8 cellular contexts compared by ENCODE assay signal in genomic region chr12:52879394-52880351, GRCh38. TPM values are rescaled to one million over a fixed set of nuclear protein-coding genes. Genes with fewer than 3 reads are reported as not detected.
DNase-seq lines count a peak whose midpoint lies in the region; ATAC-seq and TF ChIP-seq lines count a peak whose summit lies in the region.

No MANE protein-coding gene starts in this region.

- peak; percentile 65 for ATAC-seq in GM18909 (IDR thresholded peaks at IDR 0.05; ENCODE audit: poor library complexity, unreplicated experiment)
- ATAC-seq in SK-N-SH treated with all-trans-retinoic acid at 6 μM for 48 hours: peak; percentile 92

- H3K4me1 Mint-ChIP-seq in osteocyte (ENCODE audit: unreplicated experiment): peaks cover 36% of the 10 kb centered on the region

- H3K4me3 Mint-ChIP-seq in osteocyte (ENCODE audit: unreplicated experiment): peak overlapping the region; percentile 53

- no peaks in the 10 kb centered on the region for H3K36me3 Mint-ChIP-seq in osteocyte (ENCODE audit: unreplicated experiment)

- peak overlapping the region; percentile 69 for H3K27ac Mint-ChIP-seq in osteocyte (ENCODE audit: unreplicated experiment)

- peak overlapping the region; percentile 32 to 50 (median 48) for H3K27ac ChIP-seq in thyroid gland

- H3K36me3 ChIP-seq in thyroid gland: no peaks in the 10 kb centered on the region

- TF ChIP-seq POLR2A in thyroid gland (IDR thresholded peaks at IDR 0.05): no peak

- DNase-seq in 8988T (peak; percentile 84), NCI-H1092 treated with DMSO at 0.1 percent for 48 hours (lab: John Stamatoyannopoulos, UW) (peak; percentile 84), germinal center (ENCODE audit: low spot score) (peak; percentile 74), osteocyte (ENCODE audit: extremely low spot score, unreplicated experiment) (peak; percentile 90), thyroid gland (peak; percentile 79 to 81)
- DNase-seq in activated naive CD4-positive, alpha-beta T cell treated with anti-CD3 and anti-CD28 coated beads, Interleukin-2, amount 50 U/mL, for 16 hours: peak; percentile 77

- intact Hi-C loops in thyroid gland (cut with DNase I): loop anchor here (5.0 kb wide), 2 partner anchors 502 to 722 kb away; no protein-coding TSS in a partner anchor

- no peaks in the 10 kb centered on the region for H3K27me3 ChIP-seq in thyroid gland

- H3K4me3 ChIP-seq in thyroid gland (replicated peaks in 1 of 3): no peak overlapping the region

- WGBS in thyroid gland, 2 donors: 7 to 14% methylated on average over 13 to 21 of the region's 38 CpGs

- no peaks in the 10 kb centered on the region for H3K9me3 ChIP-seq in thyroid gland

- H3K9me3 Mint-ChIP-seq in osteocyte (ENCODE audit: unreplicated experiment): no peaks in the 10 kb centered on the region

- TF ChIP-seq CTCF in osteocyte (IDR thresholded peaks at IDR 0.05) (peak; percentile 73), thyroid gland (IDR thresholded peaks at IDR 0.05) (peak in 5 of 6 experiments; percentile 49 to 93 (median 84))

- peaks cover 22 to 43% of the 10 kb centered on the region in 2 donors for H3K4me1 ChIP-seq in thyroid gland

- H3K27me3 Mint-ChIP-seq in osteocyte (ENCODE audit: unreplicated experiment): no peaks in the 10 kb centered on the region

TF ChIP-seq in SK-N-SH treated with all-trans-retinoic acid at 6 μM for 48 hours, 23 proteins besides CTCF, POLR2A, EP300 and RAD21:
- no peak for TF ChIP-seq CREB5 (CRISPR knock-in tag; IDR thresholded peaks at IDR 0.05; ENCODE audit: low read depth)
- TF ChIP-seq ZNF70 (CRISPR knock-in tag; IDR thresholded peaks at IDR 0.05): peak; percentile 73

RNA-seq across cellular contexts. Expression of gene KRT8, which starts 25.2 kb away (rescaled TPM):
- total RNA-seq in osteocyte: 18.6 and 19.8 TPM in 2 replicates
- 1,000 to 10,000 TPM in 1 of 4 donors, 100 to 1,000 TPM in 3; 364 to 1,037 (median 698) TPM for total RNA-seq in thyroid gland

RNA-seq across cellular contexts. Expression of gene KRT78, which starts 30.9 kb away (rescaled TPM):
- not detected in 2 replicates for total RNA-seq in osteocyte
- under 1 TPM in 1 of 4 donors, not detected in 3; 0.40 TPM for total RNA-seq in thyroid gland

RNA-seq across cellular contexts. Expression of gene KRT79, which starts 45.6 kb away (rescaled TPM):
- total RNA-seq in osteocyte (not detected in 2 replicates), thyroid gland (not detected)

Comparison
In these comparisons a context has a peak if more than half of its experiments do, and no peak if none do; other contexts are left out.
1. RNA of gene KRT8, which starts 25.2 kb away (total RNA-seq): 364 to 1,037 TPM in thyroid gland; 18.6 to 19.8 TPM in osteocyte; every median in the first group is over 10 times any median in the second.
2. Peak in every context shown above with its lines, with median percentiles within 50 percentile points of each other: DNase-seq.